ENCODE assay signal across 10 cellular contexts in the genomic region with DNA sequence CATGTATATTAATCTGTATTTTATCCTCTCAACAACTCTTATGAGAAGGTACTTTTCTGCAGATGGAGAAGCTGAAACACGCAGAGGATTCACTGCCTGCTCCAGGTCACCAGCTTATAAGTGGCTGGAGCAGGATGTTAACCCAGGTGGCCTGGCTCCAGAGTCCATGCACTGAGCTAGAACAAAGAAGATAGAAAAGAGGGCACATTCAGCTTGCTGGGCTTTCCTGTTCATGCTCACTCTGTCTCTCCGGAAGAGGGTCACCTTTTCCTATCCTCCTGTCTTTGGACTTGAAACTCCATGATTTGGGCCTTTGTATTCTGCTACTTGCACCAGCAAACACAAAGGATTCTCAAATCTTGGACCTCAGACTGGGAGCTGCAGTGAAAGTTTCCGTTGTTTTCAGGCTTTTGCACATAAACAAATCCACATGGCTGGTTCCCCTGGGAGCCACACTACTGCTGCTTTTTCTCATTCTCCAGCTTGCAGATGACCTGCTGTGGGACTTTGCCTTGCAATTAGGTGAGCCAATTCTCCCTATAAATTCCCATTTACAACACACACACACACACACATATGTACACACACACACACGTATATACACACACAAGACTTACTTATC.
DNase-seq lines count a peak whose midpoint lies in the region; TF ChIP-seq lines count a peak whose summit lies in the region.
"Had no signal": no experiment of that assay in that cellular context is flagged by ENCODE, and none has a peak within 500 bp of the region (broad histone marks: within the 10 kb centered on the region; RNA-seq: fewer than 3 reads in every experiment).

No MANE protein-coding gene starts in this region.

- H3K27ac ChIP-seq in CD4-positive, alpha-beta memory T cell (ENCODE audit: low read depth, low read length) = no peak overlapping the region
- H3K27ac ChIP-seq in HL-60 (replicated peaks) = peak overlapping the region; percentile 67

- no peaks in the 10 kb centered on the region for H3K27me3 Mint-ChIP-seq in CD4-positive, alpha-beta memory T cell
- no peaks in the 10 kb centered on the region for H3K27me3 Mint-ChIP-seq in activated CD4-positive, alpha-beta memory T cell treated with anti-CD3 and anti-CD28 coated beads, Interleukin-2, amount 10 ng/mL, durations not matched to agents 7 days and 5 days

- CTCF ChIA-PET in CD4-positive, alpha-beta memory T cell (lab: Charles Lee; ENCODE audit: partially characterized antibody) = interaction anchor here (0.8 to 2.1 kb wide), 9 partner anchors 12 to 290 kb away, joined by 3 to 15 read pairs (median 3); no protein-coding TSS in a partner anchor
- CTCF ChIA-PET in activated CD4-positive, alpha-beta memory T cell treated with anti-CD3 and anti-CD28 coated beads, Interleukin-2, amount 10 ng/mL, durations not matched to agents 7 days and 5 days (lab: Charles Lee) = interaction anchor here (0.5 to 1.9 kb wide), 13 partner anchors 9 to 326 kb away, joined by 3 to 10 read pairs (median 5); no protein-coding TSS in a partner anchor

- TF ChIP-seq CTCF in HL-60 (IDR thresholded peaks at IDR 0.05; ENCODE audit: insufficient read depth, low read length) = no peak

- intact Hi-C loops in CD4-positive, alpha-beta memory T cell (cut with micrococcal nuclease) = loop anchor here (1.0 to 10.0 kb wide), 4 partner anchors 42 to 382 kb away; no protein-coding TSS in a partner anchor

- H3K9me3 ChIP-seq in CD4-positive, alpha-beta memory T cell (ENCODE audit: control insufficient read depth in 1 of 2, low read length in 2 of 2) = no peaks in the 10 kb centered on the region

- DNase-seq in CD4-positive, alpha-beta memory T cell = no peak
- DNase-seq in HL-60 (ENCODE audit: low read depth in 1 of 2, low spot score in 1 of 2) (no peak), mesenteric fat pad (ENCODE audit: low spot score) (peak; percentile 6), NCI-H187 (lab: John Stamatoyannopoulos, UW) (no peak), AML-193 (lab: John Stamatoyannopoulos, UW) (no peak)
- DNase-seq in activated CD4-positive, alpha-beta memory T cell treated with anti-CD3 and anti-CD28 coated beads, Interleukin-2, amount 10 ng/mL, durations not matched to agents 7 days and 5 days = no peak
- no peak for DNase-seq in stimulated activated CD8-positive, alpha-beta memory T cell treated with anti-CD3 and anti-CD28 coated beads, Interleukin-4, amount 100 ng/mL, for 48 hours
- DNase-seq in stimulated activated CD4-positive, alpha-beta T cell treated with anti-CD3 and anti-CD28 coated beads, Interleukin-4, amount 100 ng/mL, for 4 hours = no peak

- H3K4me1 ChIP-seq in CD4-positive, alpha-beta memory T cell (ENCODE audit: insufficient read depth, low read length) = peaks cover 35% of the 10 kb centered on the region

- no peaks in the 10 kb centered on the region for H3K9me3 Mint-ChIP-seq in CD4-positive, alpha-beta memory T cell
- H3K9me3 Mint-ChIP-seq in activated CD4-positive, alpha-beta memory T cell treated with anti-CD3 and anti-CD28 coated beads, Interleukin-2, amount 10 ng/mL, durations not matched to agents 7 days and 5 days = no peaks in the 10 kb centered on the region
- H3K9me3 Mint-ChIP-seq: HFFc6 had no signal

- no peaks in the 10 kb centered on the region for H3K36me3 ChIP-seq in CD4-positive, alpha-beta memory T cell (ENCODE audit: insufficient read depth, low read length)

- H3K4me1 Mint-ChIP-seq in CD4-positive, alpha-beta memory T cell = peaks cover 27 to 46% (median 36%) of the 10 kb centered on the region in 4 donors
- H3K4me1 Mint-ChIP-seq in activated CD4-positive, alpha-beta memory T cell treated with anti-CD3 and anti-CD28 coated beads, Interleukin-2, amount 10 ng/mL, durations not matched to agents 7 days and 5 days = peaks cover 37% of the 10 kb centered on the region

- peak overlapping the region in 4 of 7 donors; percentile 75 to 98 (median 86) for H3K27ac Mint-ChIP-seq in CD4-positive, alpha-beta memory T cell
- peak overlapping the region; percentile 55 for H3K27ac Mint-ChIP-seq in activated CD4-positive, alpha-beta memory T cell treated with anti-CD3 and anti-CD28 coated beads, Interleukin-2, amount 10 ng/mL, durations not matched to agents 7 days and 5 days

- POLR2A ChIA-PET in CD4-positive, alpha-beta memory T cell (lab: Charles Lee; ENCODE audit: partially characterized antibody) = interaction anchor here (0.9 kb wide), 1 partner anchor 62 kb away, joined by 3 read pairs; no protein-coding TSS in a partner anchor
- POLR2A ChIA-PET in activated CD4-positive, alpha-beta memory T cell treated with anti-CD3 and anti-CD28 coated beads, Interleukin-2, amount 10 ng/mL, durations not matched to agents 7 days and 5 days (lab: Charles Lee) = interaction anchor here (0.5 to 1.9 kb wide), 3 partner anchors 23 to 303 kb away, joined by 4 to 5 read pairs (median 4); no protein-coding TSS in a partner anchor

- peak overlapping the region in 7 of 8 donors; percentile 44 to 99 (median 96) for H3K4me3 Mint-ChIP-seq in CD4-positive, alpha-beta memory T cell
- H3K4me3 Mint-ChIP-seq in activated CD4-positive, alpha-beta memory T cell treated with anti-CD3 and anti-CD28 coated beads, Interleukin-2, amount 10 ng/mL, durations not matched to agents 7 days and 5 days = peak overlapping the region; percentile 88

- no peak overlapping the region for H3K4me3 ChIP-seq in CD4-positive, alpha-beta memory T cell (ENCODE audit: low read length in 2 of 2)
- H3K4me3 ChIP-seq in HL-60 (replicated peaks; ENCODE audit: insufficient read depth, low read length) = peak overlapping the region; percentile 77

- H3K36me3 Mint-ChIP-seq in CD4-positive, alpha-beta memory T cell = peaks cover 5 to 10% of the 10 kb centered on the region in 2 donors
- peaks cover 16% of the 10 kb centered on the region for H3K36me3 Mint-ChIP-seq in activated CD4-positive, alpha-beta memory T cell treated with anti-CD3 and anti-CD28 coated beads, Interleukin-2, amount 10 ng/mL, durations not matched to agents 7 days and 5 days (ENCODE audit: low read depth)

- H3K27me3 ChIP-seq in CD4-positive, alpha-beta memory T cell (ENCODE audit: insufficient read depth, low read length) = no peaks in the 10 kb centered on the region
- H3K27me3 ChIP-seq in HL-60 (ENCODE audit: insufficient read depth, poor library complexity, severe bottlenecking) = no peaks in the 10 kb centered on the region
- H3K27me3 ChIP-seq: brain microvascular endothelial cell had no signal
